8 cellular contexts compared by ENCODE assay signal in genomic region chr5:162948677-162949076, GRCh38.
"Had no signal": no experiment of that assay in that cellular context is flagged by ENCODE, and none has a peak within 500 bp of the region (broad histone marks: within the 10 kb centered on the region; RNA-seq: fewer than 3 reads in every experiment).

No MANE protein-coding gene starts in this region.

- H3K4me1 Mint-ChIP-seq: GM23338, H9 had no signal

- H3K4me3 Mint-ChIP-seq: GM23338, H9, HFFc6 had no signal

- H3K27ac ChIP-seq: GM23248 had no signal

- H3K9me3 Mint-ChIP-seq: GM23338 had no signal

- H3K27ac Mint-ChIP-seq: GM23338, H9, HFFc6 had no signal

- H2AFZ ChIP-seq: GM23248, GM23338 had no signal

- H3K9me3 ChIP-seq: HAP-1 had no signal

- H3K4me2 ChIP-seq: GM23338 had no signal

- H3K9ac ChIP-seq: GM23248 had no signal

- DNase-seq: GM23248, GOT3, H7, H9, HCEC 1CT, HFFc6 had no signal

- H3K4me3 ChIP-seq: GM23248, GM23338, HAP-1 had no signal

- H3K36me3 ChIP-seq: HAP-1 had no signal
